In the genomic region with DNA sequence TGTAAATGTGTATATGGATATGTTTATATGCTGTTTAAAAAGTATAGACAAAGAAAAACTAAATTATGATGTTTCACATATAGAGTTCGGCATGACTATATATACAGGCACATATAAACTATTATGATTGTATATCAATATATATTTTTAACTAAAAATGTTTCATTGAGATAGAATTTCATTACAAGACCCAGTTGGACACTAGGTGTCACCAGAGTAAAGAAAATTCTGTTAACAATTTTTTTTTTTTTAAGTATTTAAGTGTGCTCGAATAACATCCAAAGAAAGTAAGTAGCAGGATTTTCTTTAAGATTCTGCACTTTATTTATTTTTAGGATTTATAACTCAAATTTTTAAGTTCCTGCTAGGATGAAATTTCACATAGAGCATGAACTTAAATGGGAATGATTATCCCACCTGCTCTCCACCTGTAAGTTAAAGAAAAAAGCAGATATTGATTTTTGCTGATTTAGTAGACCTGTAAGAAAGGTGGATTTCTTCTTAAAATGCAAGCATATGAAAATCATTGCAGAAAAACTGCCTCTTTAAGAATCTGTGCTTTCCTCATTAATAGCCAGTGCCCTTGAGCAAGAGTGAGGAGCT, we compare ENCODE assay signal across 9 cellular contexts.
A peak's percentile ranks its signal among the peaks of the same experiment; 100 is the strongest.
DNase-seq lines count a peak whose midpoint lies in the region; FAIRE-seq and TF ChIP-seq lines count a peak whose summit lies in the region.
"Had no signal": no experiment of that assay in that cellular context is flagged by ENCODE, and none has a peak within 500 bp of the region (broad histone marks: within the 10 kb centered on the region; RNA-seq: fewer than 3 reads in every experiment).

No MANE protein-coding gene starts in this region.

- no peak overlapping the region for H3K27ac ChIP-seq in neural cell (ENCODE audit: low read length)

- no peaks in the 10 kb centered on the region for H3K79me2 ChIP-seq in neural cell (replicated peaks; ENCODE audit: insufficient read depth, low read length)

- no peaks in the 10 kb centered on the region for H4K20me1 ChIP-seq in neural cell (ENCODE audit: insufficient read depth)

- no peaks in the 10 kb centered on the region for H3K27me3 ChIP-seq in bronchial epithelial cell (ENCODE audit: control insufficient read depth, insufficient read depth, low read length)
- no peaks in the 10 kb centered on the region for H3K27me3 ChIP-seq in neural cell (ENCODE audit: insufficient read depth, low read depth, low read length)

- TF ChIP-seq EP300 in neural cell (conservative IDR thresholded peaks at IDR 0.05; ENCODE audit: poor library complexity, severe bottlenecking) = no peak

- TF ChIP-seq RAD21 in neural cell (conservative IDR thresholded peaks at IDR 0.05) = peak; percentile 62

- no peak for DNase-seq in GM10266 (ENCODE audit: extremely low spot score)
- DNase-seq in NCI-H146 treated with DMSO at 0.1 percent for 48 hours (lab: John Stamatoyannopoulos, UW; ENCODE audit: unreplicated experiment) = peak; percentile 26
- peak; percentile 49 for DNase-seq in bronchial epithelial cell (ENCODE audit: low read depth)
- DNase-seq in stimulated activated CD4-positive, alpha-beta T cell treated with anti-CD3 and anti-CD28 coated beads, Interleukin-12 subunit alpha, Interleukin-12 subunit beta, amount 100 ng/mL, for 4 hours = no peak
- DNase-seq in GM20000 (ENCODE audit: low spot score) = no peak
- DNase-seq in activated effector memory CD4-positive, alpha-beta T cell treated with Interleukin-2 at 50 U/mL for 16 hours = no peak
- DNase-seq in T-helper 1 cell = no peak
- DNase-seq: NCI-H524 treated with DMSO at 0.1 percent for 48 hours had no signal

- H3K4me2 ChIP-seq in neural cell (ENCODE audit: low read length) = no peak overlapping the region

- H3K9me2 ChIP-seq in neural cell (ENCODE audit: insufficient read depth, low read length) = no peaks in the 10 kb centered on the region

- H3K36me3 ChIP-seq in bronchial epithelial cell (ENCODE audit: control insufficient read depth, insufficient read depth, low read length) (no peaks in the 10 kb centered on the region), neural cell (ENCODE audit: insufficient read depth, low read length) (no peaks in the 10 kb centered on the region)

- H2AFZ ChIP-seq in neural cell (ENCODE audit: low read depth, low read length) = no peak overlapping the region

- H3K9ac ChIP-seq in neural cell (ENCODE audit: low read length) = no peak overlapping the region

- H3F3A ChIP-seq in neural cell (ENCODE audit: insufficient read depth, low read length, poor library complexity, severe bottlenecking) = no peaks in the 10 kb centered on the region

- H3K4me3 ChIP-seq in bronchial epithelial cell (ENCODE audit: low read depth, low read length) (no peak overlapping the region), neural cell (ENCODE audit: low read length) (no peak overlapping the region)

- no peak for FAIRE-seq in bronchial epithelial cell (lab: Jason Lieb, UNC)

- H3K9me3 ChIP-seq in neural cell (ENCODE audit: low read length) = no peaks in the 10 kb centered on the region

- TF ChIP-seq CTCF in GM10266 (IDR thresholded peaks at IDR 0.05; ENCODE audit: control insufficient read depth, insufficient read depth, low read depth, missing control alignments) (peak; percentile 16), bronchial epithelial cell (IDR thresholded peaks at IDR 0.05; ENCODE audit: insufficient read depth, low read length, severe bottlenecking) (peak; percentile 16), neural cell (IDR thresholded peaks at IDR 0.05; ENCODE audit: poor library complexity, severe bottlenecking) (peak; percentile 62), GM20000 (IDR thresholded peaks at IDR 0.05; ENCODE audit: extremely low read depth, missing control alignments) (no peak)

TF ChIP-seq in neural cell, 6 proteins besides CTCF, POLR2A, EP300 and RAD21:
- TF ChIP-seq POLR2AphosphoS5 (IDR thresholded peaks at IDR 0.05) = no peak
- peak; percentile 65 for TF ChIP-seq SMC3 (conservative IDR thresholded peaks at IDR 0.05; ENCODE audit: poor library complexity)

Comparison
In these comparisons a context has a peak if more than half of its experiments do, and no peak if none do; other contexts are left out.
1. DNase-seq: peak in NCI-H146 treated with DMSO at 0.1 percent for 48 hours (single experiment) and bronchial epithelial cell (single experiment); none in GM10266 (single experiment), stimulated activated CD4-positive, alpha-beta T cell treated with anti-CD3 and anti-CD28 coated beads, Interleukin-12 subunit alpha, Interleukin-12 subunit beta, amount 100 ng/mL, for 4 hours (single experiment), GM20000 (single experiment), activated effector memory CD4-positive, alpha-beta T cell treated with Interleukin-2 at 50 U/mL for 16 hours (single experiment) and T-helper 1 cell (0 of 5).